In the genomic region with DNA sequence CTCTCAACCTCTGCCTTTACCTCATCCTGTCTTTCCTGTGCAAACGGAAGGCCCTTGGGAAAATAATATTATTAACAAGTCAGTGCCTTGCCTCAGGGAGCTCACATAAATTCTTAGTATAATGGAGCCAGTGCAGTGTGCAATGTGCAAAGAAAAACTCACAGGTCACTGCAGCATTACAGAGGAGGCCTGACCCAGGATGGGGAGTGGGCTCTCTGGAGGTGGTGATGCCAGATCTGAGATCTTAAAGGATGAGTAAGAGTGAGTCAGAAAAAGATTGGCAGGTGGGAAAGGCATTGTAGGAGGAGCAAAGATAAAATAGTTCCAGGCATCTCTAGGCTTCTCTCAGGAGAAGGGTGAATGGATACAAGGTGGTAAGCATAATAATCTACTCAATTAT, we compare ENCODE assay signal across 1 cellular context.
TF ChIP-seq lines count a peak whose summit lies in the region.

No MANE protein-coding gene starts in this region.

TF ChIP-seq in endothelial cell of umbilical vein, 7 proteins besides CTCF, POLR2A, EP300 and RAD21 (continued from another document):
- peak; percentile 45 for TF ChIP-seq FOS (IDR thresholded peaks at IDR 0.05; ENCODE audit: borderline replicate concordance, insufficient read depth, low read length)
